10 cellular contexts compared by ENCODE assay signal in genomic region chr22:28791841-28792490, GRCh38. TPM values are rescaled to one million over a fixed set of nuclear protein-coding genes. Genes with fewer than 3 reads are reported as not detected.
DNase-seq lines count a peak whose midpoint lies in the region; ATAC-seq and TF ChIP-seq lines count a peak whose summit lies in the region.
"Had no signal": no experiment of that assay in that cellular context is flagged by ENCODE, and none has a peak within 500 bp of the region (broad histone marks: within the 10 kb centered on the region; RNA-seq: fewer than 3 reads in every experiment).

No MANE protein-coding gene starts in this region.

- H3K4me1 ChIP-seq in breast epithelium (no peaks in the 10 kb centered on the region), esophagus muscularis mucosa (peaks cover 10 to 30% (median 23%) of the 10 kb centered on the region in 4 donors)

- peak; percentile 60 for ATAC-seq in HG03103 (IDR thresholded peaks at IDR 0.05; ENCODE audit: low read depth, unreplicated experiment)
- ATAC-seq in activated B cell treated with CpG ODN at 0.5 μM for 24 hours (ENCODE audit: low read depth) = peak; percentile 66
- ATAC-seq in Right ventricle myocardium inferior = no peak

- DNase-seq in breast epithelium (ENCODE audit: low spot score in 2 of 2) = no peak
- no peak for DNase-seq in MCF 10A (ENCODE audit: unreplicated experiment)
- no peak for DNase-seq in activated B cell treated with CpG ODN at 0.5 μM for 24 hours
- no peak for DNase-seq in esophagus muscularis mucosa (ENCODE audit: extremely low spot score)
- no peak for DNase-seq in HT-29 (ENCODE audit: low spot score)
- no peak for DNase-seq in AML-193 (lab: John Stamatoyannopoulos, UW)
- no peak for DNase-seq in Right ventricle myocardium inferior (ENCODE audit: missing footprints)

- H3K4me1 Mint-ChIP-seq in MCF 10A (ENCODE audit: insufficient read depth, unreplicated experiment) (no peaks in the 10 kb centered on the region), activated B cell treated with CpG ODN at 0.5 μM for 24 hours (peaks cover 54% of the 10 kb centered on the region)

- whole genome bisulfite sequencing in esophagus muscularis mucosa = 80% methylated on average over 3 of the region's 3 CpGs

- no peak for TF ChIP-seq CTCF in breast epithelium (IDR thresholded peaks at IDR 0.05)
- TF ChIP-seq CTCF in MCF 10A (IDR thresholded peaks at IDR 0.05; ENCODE audit: unreplicated experiment) = no peak
- TF ChIP-seq CTCF in activated B cell treated with CpG ODN at 0.5 μM for 24 hours (IDR thresholded peaks at IDR 0.05) = no peak
- no peak for TF ChIP-seq CTCF in esophagus muscularis mucosa (IDR thresholded peaks at IDR 0.05)

- CTCF ChIA-PET in MCF 10A (lab: Yijun Ruan, JAX) = interaction anchor here (0.7 kb wide), 1 partner anchor 79 kb away, joined by 3 read pairs; no protein-coding TSS in a partner anchor
- CTCF ChIA-PET in activated B cell treated with CpG ODN at 0.5 μM for 24 hours (lab: Charles Lee) = interaction anchor here (1.1 to 2.2 kb wide), 2 partner anchors 37 to 192 kb away, joined by 3 to 7 read pairs; no protein-coding TSS in a partner anchor

- peak overlapping the region; percentile 20 to 23 for H3K27ac ChIP-seq in breast epithelium
- no peak overlapping the region for H3K27ac ChIP-seq in esophagus muscularis mucosa (replicated peaks in 1 of 4)
- H3K27ac ChIP-seq: neutrophil had no signal

- no TSS peak for BruUV-seq in MCF 10A (replicated peaks; lab: Mats Ljungman, UMichigan)

- H3K27ac Mint-ChIP-seq in MCF 10A (ENCODE audit: low read depth, unreplicated experiment) = no peak overlapping the region
- H3K27ac Mint-ChIP-seq in activated B cell treated with CpG ODN at 0.5 μM for 24 hours = peak overlapping the region; percentile 69

- intact Hi-C loops in breast epithelium (cut with DNase I; ENCODE audit: low total_unique reads) (no loop called here), MCF 10A (cut with micrococcal nuclease) (no loop called here), activated B cell treated with CpG ODN at 0.5 μM for 24 hours (cut with micrococcal nuclease) (loop anchor here (1.0 to 10.0 kb wide), 3 partner anchors 8 to 877 kb away; partner anchors contain the start of genes CCDC117, PITPNB and XBP1), esophagus muscularis mucosa (cut with DNase I) (no loop called here), Right ventricle myocardium inferior (cut with DNase I) (no loop called here)

- H3K27me3 Mint-ChIP-seq in MCF 10A (ENCODE audit: insufficient read depth, unreplicated experiment) = no peaks in the 10 kb centered on the region
- no peaks in the 10 kb centered on the region for H3K27me3 Mint-ChIP-seq in activated B cell treated with CpG ODN at 0.5 μM for 24 hours

- no peak overlapping the region for H3K4me3 Mint-ChIP-seq in MCF 10A (ENCODE audit: unreplicated experiment)
- no peak overlapping the region for H3K4me3 Mint-ChIP-seq in activated B cell treated with CpG ODN at 0.5 μM for 24 hours

- POLR2A ChIA-PET in MCF 10A (lab: Yijun Ruan, JAX) (no interaction called here), activated B cell treated with CpG ODN at 0.5 μM for 24 hours (lab: Charles Lee) (interaction anchor here (0.6 to 3.5 kb wide), 3 partner anchors 8 to 19 kb away, joined by 5 to 26 read pairs (median 10); partner anchors contain the start of genes CCDC117 and XBP1)

- H3K27me3 ChIP-seq in breast epithelium (no peaks in the 10 kb centered on the region), esophagus muscularis mucosa (no peaks in the 10 kb centered on the region)
- H3K27me3 ChIP-seq: neutrophil, thyroid gland had no signal

- TF ChIP-seq EP300 in esophagus muscularis mucosa (IDR thresholded peaks at IDR 0.05) = no peak

- TF ChIP-seq POLR2A in breast epithelium (IDR thresholded peaks at IDR 0.05) (no peak), esophagus muscularis mucosa (IDR thresholded peaks at IDR 0.05; ENCODE audit: low read depth) (no peak)

- H3K36me3 Mint-ChIP-seq in MCF 10A (ENCODE audit: insufficient read depth, unreplicated experiment) = peaks cover 80% of the 10 kb centered on the region
- peaks cover 69% of the 10 kb centered on the region for H3K36me3 Mint-ChIP-seq in activated B cell treated with CpG ODN at 0.5 μM for 24 hours (ENCODE audit: low read depth)

- H3K9me3 Mint-ChIP-seq in MCF 10A (ENCODE audit: unreplicated experiment) = no peaks in the 10 kb centered on the region
- no peaks in the 10 kb centered on the region for H3K9me3 Mint-ChIP-seq in activated B cell treated with CpG ODN at 0.5 μM for 24 hours

- H3K4me3 ChIP-seq in breast epithelium (no peak overlapping the region), esophagus muscularis mucosa (no peak overlapping the region)
- H3K4me3 ChIP-seq: thyroid gland had no signal

- H3K36me3 ChIP-seq in breast epithelium (peaks cover 6% of the 10 kb centered on the region), esophagus muscularis mucosa (peaks cover 41 to 82% (median 62%) of the 10 kb centered on the region in 4 donors)

- no peaks in the 10 kb centered on the region for H3K9me3 ChIP-seq in breast epithelium
- no peaks in the 10 kb centered on the region for H3K9me3 ChIP-seq in esophagus muscularis mucosa
- H3K9me3 ChIP-seq: neutrophil, thyroid gland had no signal

RNA-seq across cellular contexts. Expression of gene XBP1, which starts 8.4 kb away (rescaled TPM):
- total RNA-seq in breast epithelium = 1,000 to 10,000 TPM in 2 of 3 donors, 100 to 1,000 TPM in 1; 156 to 1,772 (median 1,383) TPM
- 274 and 429 TPM in 2 replicates for total RNA-seq in MCF 10A (2022)
- 57.7 and 67.3 TPM in 2 replicates for total RNA-seq in activated B cell treated with CpG ODN at 0.5 μM for 24 hours
- total RNA-seq in esophagus muscularis mucosa = 100 to 1,000 TPM in 1 of 4 donors, 10 to 100 TPM in 3; 59.8 to 176 (median 70.2) TPM
- 598 and 686 TPM in 2 replicates for total RNA-seq in HT-29 (2014; rRNA removed; shearing (Covaris generic))
- 71.8 TPM for total RNA-seq in Right ventricle myocardium inferior

RNA-seq across cellular contexts. Expression of gene CCDC117, which starts 19.5 kb away (rescaled TPM):
- total RNA-seq in breast epithelium (10 to 100 TPM; 19.5 to 33.5 (median 23.9) TPM), MCF 10A (2022) (12.1 and 14.6 TPM in 2 replicates), activated B cell treated with CpG ODN at 0.5 μM for 24 hours (16.3 and 21.9 TPM in 2 replicates), esophagus muscularis mucosa (10 to 100 TPM; 19.9 to 27.4 (median 20.1) TPM), Right ventricle myocardium inferior (11.4 TPM)
- 7.2 and 8.2 TPM in 2 replicates for total RNA-seq in HT-29 (2014; rRNA removed; shearing (Covaris generic))

RNA-seq across cellular contexts. Expression of gene HSCB, which starts 50.1 kb away (rescaled TPM):
- total RNA-seq in breast epithelium (10 to 100 TPM; 25.3 to 49.3 (median 32.4) TPM), MCF 10A (2022) (19.3 and 24.7 TPM in 2 replicates), activated B cell treated with CpG ODN at 0.5 μM for 24 hours (16.0 and 17.0 TPM in 2 replicates), esophagus muscularis mucosa (10 to 100 TPM; 13.7 to 30.0 (median 15.7) TPM), Right ventricle myocardium inferior (9.6 TPM)
- 24.6 and 26.2 TPM in 2 replicates for total RNA-seq in HT-29 (2014; rRNA removed; shearing (Covaris generic))

RNA-seq across cellular contexts. Expression of gene CHEK2, which starts 50.3 kb away (rescaled TPM):
- total RNA-seq in breast epithelium (10 to 100 TPM in 1 of 3 donors, 1 to 10 TPM in 2; 3.8 to 13.2 (median 6.2) TPM), MCF 10A (2022) (17.6 and 18.8 TPM in 2 replicates), activated B cell treated with CpG ODN at 0.5 μM for 24 hours (13.5 and 14.9 TPM in 2 replicates), esophagus muscularis mucosa (1 to 10 TPM; 2.9 to 5.1 (median 4.8) TPM), Right ventricle myocardium inferior (1.9 TPM)
- 21.3 and 22.1 TPM in 2 replicates for total RNA-seq in HT-29 (2014; rRNA removed; shearing (Covaris generic))

Comparison
In these comparisons a context has a peak if more than half of its experiments do, and no peak if none do; other contexts are left out.
1. H3K27ac ChIP-seq: peak in breast epithelium (2 of 2); none in esophagus muscularis mucosa (0 of 4).